9 cellular contexts compared by ENCODE assay signal in genomic region chr1:149848340-149848771, GRCh38.
DNase-seq lines count a peak whose midpoint lies in the region; ATAC-seq lines count a peak whose summit lies in the region.
"Had no signal": no experiment of that assay in that cellular context is flagged by ENCODE, and none has a peak within 500 bp of the region (broad histone marks: within the 10 kb centered on the region; RNA-seq: fewer than 3 reads in every experiment).

No MANE protein-coding gene starts in this region.

- no peaks in the 10 kb centered on the region for H3K27me3 Mint-ChIP-seq in activated T-cell treated with anti-CD3 and anti-CD28 coated beads, Interleukin-2, amount 50 U/mL, for 24 hours
- no peaks in the 10 kb centered on the region for H3K27me3 Mint-ChIP-seq in stimulated activated memory B cell treated with anti-CD40 and anti-IgM and Interleukin-4, amounts not matched to agents 10 μg/mL and 1 μg/mL and 100 μg/mL, for 72 hours

- no peaks in the 10 kb centered on the region for H3K9me3 ChIP-seq in SK-N-MC (ENCODE audit: low read depth, low read length)
- H3K9me3 ChIP-seq: SJCRH30 had no signal

- H3K4me1 Mint-ChIP-seq in activated T-cell treated with anti-CD3 and anti-CD28 coated beads, Interleukin-2, amount 50 U/mL, for 24 hours (ENCODE audit: low read depth) = peaks cover 56% of the 10 kb centered on the region
- H3K4me1 Mint-ChIP-seq in stimulated activated memory B cell treated with anti-CD40 and anti-IgM and Interleukin-4, amounts not matched to agents 10 μg/mL and 1 μg/mL and 100 μg/mL, for 72 hours = peaks cover 55% of the 10 kb centered on the region

- H3K36me3 Mint-ChIP-seq in activated T-cell treated with anti-CD3 and anti-CD28 coated beads, Interleukin-2, amount 50 U/mL, for 24 hours (ENCODE audit: low read depth) = peaks cover 49% of the 10 kb centered on the region
- H3K36me3 Mint-ChIP-seq in stimulated activated memory B cell treated with anti-CD40 and anti-IgM and Interleukin-4, amounts not matched to agents 10 μg/mL and 1 μg/mL and 100 μg/mL, for 72 hours = peaks cover 41% of the 10 kb centered on the region

- H3K9ac ChIP-seq in SK-N-MC (ENCODE audit: insufficient read length) = peak overlapping the region; percentile 95

- ATAC-seq in stimulated activated memory B cell treated with anti-CD40 and anti-IgM and Interleukin-4, amounts not matched to agents 10 μg/mL and 1 μg/mL and 100 μg/mL, for 72 hours = no peak
- no peak for ATAC-seq in HG03521 (IDR thresholded peaks at IDR 0.05; ENCODE audit: unreplicated experiment)
- ATAC-seq in GM18907 (IDR thresholded peaks at IDR 0.05; ENCODE audit: unreplicated experiment) = no peak

- no peaks in the 10 kb centered on the region for H3K9me3 Mint-ChIP-seq in activated T-cell treated with anti-CD3 and anti-CD28 coated beads, Interleukin-2, amount 50 U/mL, for 24 hours
- H3K9me3 Mint-ChIP-seq in stimulated activated memory B cell treated with anti-CD40 and anti-IgM and Interleukin-4, amounts not matched to agents 10 μg/mL and 1 μg/mL and 100 μg/mL, for 72 hours = no peaks in the 10 kb centered on the region

- H3K36me3 ChIP-seq in SK-N-MC (ENCODE audit: insufficient read depth, low read length) = peaks cover 4% of the 10 kb centered on the region
- H3K36me3 ChIP-seq: SJCRH30 had no signal

- H3K4me3 ChIP-seq in SK-N-MC = peak overlapping the region; percentile 90
- H3K4me3 ChIP-seq: SJCRH30 had no signal

- peak overlapping the region; percentile 82 for H3K27ac ChIP-seq in SK-N-MC

- no peak for DNase-seq in activated T-cell treated with anti-CD3 and anti-CD28 coated beads, Interleukin-2, amount 50 U/mL, for 24 hours
- no peak for DNase-seq in activated T-cell treated with anti-CD3 and anti-CD28 coated beads for 4 hours
- DNase-seq in SK-N-MC (ENCODE audit: low read depth, low spot score) = no peak
- peak; percentile 2 for DNase-seq in fibroblast of peridontal ligament (ENCODE audit: extremely low read depth)
- no peak for DNase-seq in GM19240 (ENCODE audit: insufficient read length, low spot score)

- peak overlapping the region; percentile 86 for H3K4me3 Mint-ChIP-seq in activated T-cell treated with anti-CD3 and anti-CD28 coated beads, Interleukin-2, amount 50 U/mL, for 24 hours
- H3K4me3 Mint-ChIP-seq in stimulated activated memory B cell treated with anti-CD40 and anti-IgM and Interleukin-4, amounts not matched to agents 10 μg/mL and 1 μg/mL and 100 μg/mL, for 72 hours = peak overlapping the region; percentile 87

- peak overlapping the region; percentile 93 for H3K27ac Mint-ChIP-seq in activated T-cell treated with anti-CD3 and anti-CD28 coated beads, Interleukin-2, amount 50 U/mL, for 24 hours
- H3K27ac Mint-ChIP-seq in stimulated activated memory B cell treated with anti-CD40 and anti-IgM and Interleukin-4, amounts not matched to agents 10 μg/mL and 1 μg/mL and 100 μg/mL, for 72 hours = peak overlapping the region; percentile 90
